In genomic region chr14:60485057-60485599, GRCh38 we compare ENCODE assay signal across 11 cellular contexts. TPM values are rescaled to one million over a fixed set of nuclear protein-coding genes. Genes with fewer than 3 reads are reported as not detected.
A peak's percentile ranks its signal among the peaks of the same experiment; 100 is the strongest.
DNase-seq lines count a peak whose midpoint lies in the region; ATAC-seq, FAIRE-seq and TF ChIP-seq lines count a peak whose summit lies in the region.
"Had no signal": no experiment of that assay in that cellular context is flagged by ENCODE, and none has a peak within 500 bp of the region (broad histone marks: within the 10 kb centered on the region; RNA-seq: fewer than 3 reads in every experiment).

No MANE protein-coding gene starts in this region.

- ATAC-seq in HG03045 (IDR thresholded peaks at IDR 0.05; ENCODE audit: unreplicated experiment) (no peak), GM19324 (IDR thresholded peaks at IDR 0.05; ENCODE audit: low FRiP score, unreplicated experiment) (no peak), HG03159 (IDR thresholded peaks at IDR 0.05; ENCODE audit: unreplicated experiment) (no peak)

- no peaks in the 10 kb centered on the region for H3K27me3 Mint-ChIP-seq in nephron (ENCODE audit: low read depth)

- no peak for TF ChIP-seq POLR2A in breast epithelium (IDR thresholded peaks at IDR 0.05)

- intact Hi-C loops in mammary epithelial cell (cut with micrococcal nuclease) (loop anchor here (5.0 kb wide), 2 partner anchors 218 to 303 kb away; no protein-coding TSS in a partner anchor), breast epithelium (cut with DNase I; ENCODE audit: low total_unique reads) (no loop called here)

- in situ Hi-C loops in mammary epithelial cell (cut with MboI; ENCODE audit: low sequenced_read_pairs in 2 of 2): loop anchor here in 1 of 2 donors (10.0 kb wide), 1 partner anchor 140 kb away; no protein-coding TSS in a partner anchor
- in situ Hi-C loops in brain microvascular endothelial cell (cut with HindIII; ENCODE audit: low pct_ligation_motif_present, low sequenced_read_pairs): no loop called here

- H3K36me3 ChIP-seq in mammary epithelial cell (ENCODE audit: insufficient read depth, low read length) (no peaks in the 10 kb centered on the region), breast epithelium (no peaks in the 10 kb centered on the region), brain microvascular endothelial cell (replicated peaks) (no peaks in the 10 kb centered on the region)

- DNase-seq in mammary epithelial cell: no peak
- DNase-seq in breast epithelium (ENCODE audit: low spot score in 2 of 2): no peak
- DNase-seq in brain microvascular endothelial cell: no peak
- DNase-seq in urothelium cell line (ENCODE audit: low spot score): peak; percentile 32

- CTCF ChIA-PET in mammary epithelial cell (lab: Charles Lee; ENCODE audit: low non-redundant PET): no interaction called here

- dilution Hi-C loops in mammary epithelial cell (cut with HindIII; ENCODE audit: low sequenced_read_pairs): no loop called here

- no peak overlapping the region for H3K27ac ChIP-seq in mammary epithelial cell (ENCODE audit: insufficient read depth, low read depth, low read length)
- H3K27ac ChIP-seq in breast epithelium: no peak overlapping the region
- no peak overlapping the region for H3K27ac ChIP-seq in brain microvascular endothelial cell

- H3K4me1 ChIP-seq in mammary epithelial cell (ENCODE audit: insufficient read depth, low read length) (peaks cover 3% of the 10 kb centered on the region), breast epithelium (no peaks in the 10 kb centered on the region)

- H4K20me1 ChIP-seq in mammary epithelial cell (ENCODE audit: insufficient read depth, low read length): no peaks in the 10 kb centered on the region

- no peaks in the 10 kb centered on the region for H3K79me2 ChIP-seq in mammary epithelial cell (ENCODE audit: insufficient read depth, low read length)

- 16% methylated on average over 19 of the region's 25 CpGs for WGBS in mammary epithelial cell (ENCODE audit: low coverage, missing lambda C conversion rate)

- H3K36me3 Mint-ChIP-seq in nephron (ENCODE audit: low read depth): peaks cover 11% of the 10 kb centered on the region

- no TSS peak for BruUV-seq in mammary epithelial cell (replicated peaks; lab: Mats Ljungman, UMichigan)

- no peak overlapping the region for H3K27ac Mint-ChIP-seq in nephron

- no peak overlapping the region for H3K9ac ChIP-seq in mammary epithelial cell (ENCODE audit: insufficient read depth, low read length)

- no peak overlapping the region for H3K4me3 ChIP-seq in mammary epithelial cell (replicated peaks in 1 of 3; ENCODE audit: insufficient read depth in 1 of 3, low read depth in 2 of 3, low read length in 3 of 3)
- peak overlapping the region in 1 of 3 donors; percentile 46 for H3K4me3 ChIP-seq in breast epithelium
- peak overlapping the region; percentile 53 for H3K4me3 ChIP-seq in brain microvascular endothelial cell (ENCODE audit: low read depth, low read length)

- H3K27me3 ChIP-seq in mammary epithelial cell (ENCODE audit: insufficient read depth, low read length) (peaks cover 31% of the 10 kb centered on the region), breast epithelium (peaks cover 2 to 53% of the 10 kb centered on the region in 2 donors), brain microvascular endothelial cell (replicated peaks) (peaks cover 37% of the 10 kb centered on the region)

- H3K9me3 ChIP-seq in mammary epithelial cell (replicated peaks; ENCODE audit: insufficient read depth, low read length) (no peaks in the 10 kb centered on the region), breast epithelium (peaks cover 4 to 8% of the 10 kb centered on the region in 2 donors)

- FAIRE-seq in urothelium cell line (lab: Jason Lieb, UNC): no peak

- peaks cover 9% of the 10 kb centered on the region for H3K9me3 Mint-ChIP-seq in nephron

- peak overlapping the region; percentile 83 to 88 (median 83) for H3K4me3 Mint-ChIP-seq in nephron

- H2AFZ ChIP-seq in mammary epithelial cell (ENCODE audit: low read depth, low read length): no peak overlapping the region

- peak overlapping the region; percentile 47 for H3K4me2 ChIP-seq in mammary epithelial cell (ENCODE audit: insufficient read depth, low read depth, low read length)

- H3K4me1 Mint-ChIP-seq in nephron: no peaks in the 10 kb centered on the region

- TF ChIP-seq CTCF in mammary epithelial cell (conservative IDR thresholded peaks at IDR 0.05 in 1 of 2, IDR thresholded peaks at IDR 0.05 in 1 of 2; ENCODE audit: extremely low read depth in 1 of 2, insufficient read depth in 1 of 2, low read depth in 1 of 2, low read length in 2 of 2) (no peak), breast epithelium (IDR thresholded peaks at IDR 0.05) (no peak), brain microvascular endothelial cell (IDR thresholded peaks at IDR 0.05; ENCODE audit: low read depth, low read length, missing control alignments) (no peak), nephron (IDR thresholded peaks at IDR 0.05; ENCODE audit: unreplicated experiment in 3 of 3) (no peak)

RNA-seq across cellular contexts. Expression of gene C14orf39, which starts 0.7 kb away (rescaled TPM):
- total RNA-seq in mammary epithelial cell (not detected), breast epithelium (1 to 10 TPM in 1 of 3 donors, under 1 TPM in 1, not detected in 1; 0.33 to 2.1 TPM)
- polyA plus RNA-seq in mammary epithelial cell: not detected
- polyA minus RNA-seq in mammary epithelial cell: not detected
- total RNA-seq: lung microvascular endothelial cell; M059J; T-helper 1 cell treated with Interleukin-12 subunit alpha and Interleukin-12 subunit beta and Interleukin-4 antibody, amounts not matched to agents 30 ng/mL and 1 ng/mL, for 36 hours had no signal

RNA-seq across cellular contexts. Expression of gene SIX6, which starts 23.8 kb away (rescaled TPM):
- not detected for total RNA-seq in mammary epithelial cell
- polyA plus RNA-seq in mammary epithelial cell: not detected
- polyA minus RNA-seq in mammary epithelial cell: not detected
- not detected for total RNA-seq in breast epithelium
- total RNA-seq: lung microvascular endothelial cell; M059J; T-helper 1 cell treated with Interleukin-12 subunit alpha and Interleukin-12 subunit beta and Interleukin-4 antibody, amounts not matched to agents 30 ng/mL and 1 ng/mL, for 36 hours had no signal
